8 cellular contexts compared by ENCODE assay signal in the genomic region with DNA sequence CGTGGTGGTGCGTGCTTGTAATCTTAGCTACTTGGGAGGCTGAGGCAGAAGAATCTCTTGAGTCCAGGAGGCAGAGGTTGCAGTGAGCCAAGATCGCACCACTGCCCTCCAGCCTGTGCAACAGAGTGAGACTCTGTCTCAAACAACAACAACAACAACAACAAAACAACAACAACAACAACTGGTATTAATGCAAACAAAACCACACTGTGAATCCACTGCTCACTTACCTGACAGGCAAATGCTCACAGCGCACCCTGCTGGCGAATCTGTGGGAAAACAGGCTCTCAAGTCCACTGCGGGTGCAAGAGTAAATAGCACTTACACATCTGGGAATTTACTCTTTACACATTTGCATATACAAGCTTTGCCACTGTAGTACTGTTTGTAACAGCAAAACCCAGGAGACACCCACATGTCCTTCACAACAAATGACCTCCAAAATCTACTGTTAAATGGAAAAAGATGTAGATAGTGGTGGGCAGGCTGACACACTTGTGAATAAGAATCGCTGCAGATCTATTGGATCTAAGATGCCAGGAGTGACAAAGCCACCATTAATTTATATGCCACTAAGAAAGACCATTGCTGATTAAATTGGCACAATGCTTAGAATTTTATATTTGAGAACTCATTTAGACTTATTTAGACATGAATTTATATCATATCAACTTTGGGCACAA. TPM values are rescaled to one million over a fixed set of nuclear protein-coding genes. Genes with fewer than 3 reads are reported as not detected.
DNase-seq lines count a peak whose midpoint lies in the region; ATAC-seq and TF ChIP-seq lines count a peak whose summit lies in the region.

No MANE protein-coding gene starts in this region.

- DNase-seq in BJ (ENCODE audit: low read depth) (no peak), GM23338 (ENCODE audit: low spot score) (peak; percentile 75), NCI-H226 (peak; percentile 6), caudate nucleus (lab: John Stamatoyannopoulos, UW) (peak in 53 of 61 donors; percentile 5 to 78 (median 36)), kidney epithelial cell (ENCODE audit: low read depth) (peak; percentile 26)
- peak; percentile 81 to 83 for DNase-seq in stimulated activated CD4-positive, alpha-beta T cell treated with anti-CD3 and anti-CD28 coated beads, Interleukin-2, amount 100 ng/mL, for 24 hours

- H3F3A ChIP-seq in GM23338 (replicated peaks; ENCODE audit: low read depth) = no peaks in the 10 kb centered on the region

- H3K36me3 Mint-ChIP-seq in GM23338 (ENCODE audit: low read depth) = peaks cover 36% of the 10 kb centered on the region

- no peaks in the 10 kb centered on the region for H3K4me1 ChIP-seq in GM23338 (ENCODE audit: insufficient read depth)

- H3K27ac Mint-ChIP-seq in GM23338 = no peak overlapping the region

- peaks cover 10% of the 10 kb centered on the region for H3K27me3 Mint-ChIP-seq in GM23338 (ENCODE audit: insufficient read depth, low read depth, poor library complexity)

- no peaks in the 10 kb centered on the region; the same call in 1 of the 2 replicates for H4K20me1 ChIP-seq in GM23338 (replicated peaks; ENCODE audit: insufficient read depth)

- ATAC-seq in GM23338 (peak; percentile 68), HG03378 (IDR thresholded peaks at IDR 0.05; ENCODE audit: unreplicated experiment) (no peak)
- peak; percentile 36 to 45 for ATAC-seq in activated CD4-positive, CD25-positive, alpha-beta regulatory T cell treated with anti-CD3 and anti-CD28 coated beads, Interleukin-2, amount 50 U/mL, for 24 hours

- TF ChIP-seq CTCF in BJ (IDR thresholded peaks at IDR 0.05; ENCODE audit: insufficient read depth, low read depth, low read length) (peak; percentile 84), GM23338 (conservative IDR thresholded peaks at IDR 0.05; ENCODE audit: low read depth in 2 of 2) (peak; percentile 96), kidney epithelial cell (IDR thresholded peaks at IDR 0.05; ENCODE audit: insufficient read depth, low read length, poor library complexity, severe bottlenecking) (peak; percentile 79)

- H3K4me2 ChIP-seq in GM23338 = no peak overlapping the region

- H3K36me3 ChIP-seq in BJ (ENCODE audit: control insufficient read depth, insufficient read depth, low read length) (peaks cover 4% of the 10 kb centered on the region; the same call in 1 of the 2 replicates), GM23338 (ENCODE audit: insufficient read depth) (peaks cover under 1% of the 10 kb centered on the region; the same call in 1 of the 2 replicates), kidney epithelial cell (ENCODE audit: control insufficient read depth, insufficient read depth, low read length) (no peaks in the 10 kb centered on the region)

- H2AFZ ChIP-seq in GM23338 = no peak overlapping the region

- no peak overlapping the region for H3K27ac ChIP-seq in GM23338 (ENCODE audit: low read depth)
- H3K27ac ChIP-seq in caudate nucleus (ENCODE audit: low read depth, low read length) = no peak overlapping the region

- H3K27me3 ChIP-seq in BJ (ENCODE audit: control insufficient read depth, insufficient read depth, low read length) = no peaks in the 10 kb centered on the region
- no peaks in the 10 kb centered on the region for H3K27me3 ChIP-seq in GM23338 (ENCODE audit: insufficient read depth)
- H3K27me3 ChIP-seq in kidney epithelial cell (ENCODE audit: control insufficient read depth, insufficient read depth, low read length) = no peaks in the 10 kb centered on the region

- CTCF ChIA-PET in BJ (lab: Yijun Ruan, JAX) = interaction anchor here (0.6 to 5.1 kb wide), 35 partner anchors 10 to 335 kb away, joined by 3 to 66 read pairs (median 4); a partner anchor contains a TSS

- H3K4me3 ChIP-seq in BJ (ENCODE audit: low read depth, low read length) (no peak overlapping the region), GM23338 (no peak overlapping the region), kidney epithelial cell (ENCODE audit: low read depth, low read length) (no peak overlapping the region)

- no peaks in the 10 kb centered on the region for H3K79me2 ChIP-seq in GM23338 (replicated peaks; ENCODE audit: insufficient read depth)

- POLR2A ChIA-PET in BJ (lab: Charles Lee) = no interaction called here

- no peak overlapping the region for H3K4me3 Mint-ChIP-seq in GM23338

- H3K9me2 ChIP-seq in GM23338 (ENCODE audit: insufficient read depth) = no peaks in the 10 kb centered on the region

- peaks cover 9% of the 10 kb centered on the region; the same call in 2 of the 3 replicates for H3K4me1 Mint-ChIP-seq in GM23338

- peaks cover 24% of the 10 kb centered on the region for H3K9me3 Mint-ChIP-seq in GM23338

TF ChIP-seq in GM23338, 12 proteins besides CTCF, POLR2A, EP300 and RAD21 (continues in another document):
- TF ChIP-seq CREB1 (CRISPR knock-in tag; IDR thresholded peaks at IDR 0.05; ENCODE audit: low read depth) = no peak
- no peak for TF ChIP-seq JUNB (IDR thresholded peaks at IDR 0.05; ENCODE audit: unreplicated experiment)
- TF ChIP-seq EZH2 (IDR thresholded peaks at IDR 0.05; ENCODE audit: low read depth, unreplicated experiment) = no peak
- no peak for TF ChIP-seq NANOG (IDR thresholded peaks at IDR 0.05; ENCODE audit: borderline replicate concordance)
- TF ChIP-seq, protein P1, sequence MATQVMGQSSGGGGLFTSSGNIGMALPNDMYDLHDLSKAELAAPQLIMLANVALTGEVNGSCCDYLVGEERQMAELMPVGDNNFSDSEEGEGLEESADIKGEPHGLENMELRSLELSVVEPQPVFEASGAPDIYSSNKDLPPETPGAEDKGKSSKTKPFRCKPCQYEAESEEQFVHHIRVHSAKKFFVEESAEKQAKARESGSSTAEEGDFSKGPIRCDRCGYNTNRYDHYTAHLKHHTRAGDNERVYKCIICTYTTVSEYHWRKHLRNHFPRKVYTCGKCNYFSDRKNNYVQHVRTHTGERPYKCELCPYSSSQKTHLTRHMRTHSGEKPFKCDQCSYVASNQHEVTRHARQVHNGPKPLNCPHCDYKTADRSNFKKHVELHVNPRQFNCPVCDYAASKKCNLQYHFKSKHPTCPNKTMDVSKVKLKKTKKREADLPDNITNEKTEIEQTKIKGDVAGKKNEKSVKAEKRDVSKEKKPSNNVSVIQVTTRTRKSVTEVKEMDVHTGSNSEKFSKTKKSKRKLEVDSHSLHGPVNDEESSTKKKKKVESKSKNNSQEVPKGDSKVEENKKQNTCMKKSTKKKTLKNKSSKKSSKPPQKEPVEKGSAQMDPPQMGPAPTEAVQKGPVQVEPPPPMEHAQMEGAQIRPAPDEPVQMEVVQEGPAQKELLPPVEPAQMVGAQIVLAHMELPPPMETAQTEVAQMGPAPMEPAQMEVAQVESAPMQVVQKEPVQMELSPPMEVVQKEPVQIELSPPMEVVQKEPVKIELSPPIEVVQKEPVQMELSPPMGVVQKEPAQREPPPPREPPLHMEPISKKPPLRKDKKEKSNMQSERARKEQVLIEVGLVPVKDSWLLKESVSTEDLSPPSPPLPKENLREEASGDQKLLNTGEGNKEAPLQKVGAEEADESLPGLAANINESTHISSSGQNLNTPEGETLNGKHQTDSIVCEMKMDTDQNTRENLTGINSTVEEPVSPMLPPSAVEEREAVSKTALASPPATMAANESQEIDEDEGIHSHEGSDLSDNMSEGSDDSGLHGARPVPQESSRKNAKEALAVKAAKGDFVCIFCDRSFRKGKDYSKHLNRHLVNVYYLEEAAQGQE (IDR thresholded peaks at IDR 0.05; ENCODE audit: unreplicated experiment) = no peak
- TF ChIP-seq ZNF114 (CRISPR knock-in tag; IDR thresholded peaks at IDR 0.05) = no peak
- no peak for TF ChIP-seq STAT1 (IDR thresholded peaks at IDR 0.05; ENCODE audit: unreplicated experiment)
- TF ChIP-seq ZNF331 (CRISPR knock-in tag; IDR thresholded peaks at IDR 0.05; ENCODE audit: low read depth) = no peak
- no peak for TF ChIP-seq POLR2AphosphoS5 (IDR thresholded peaks at IDR 0.05; ENCODE audit: low read depth)
- TF ChIP-seq, protein P2, sequence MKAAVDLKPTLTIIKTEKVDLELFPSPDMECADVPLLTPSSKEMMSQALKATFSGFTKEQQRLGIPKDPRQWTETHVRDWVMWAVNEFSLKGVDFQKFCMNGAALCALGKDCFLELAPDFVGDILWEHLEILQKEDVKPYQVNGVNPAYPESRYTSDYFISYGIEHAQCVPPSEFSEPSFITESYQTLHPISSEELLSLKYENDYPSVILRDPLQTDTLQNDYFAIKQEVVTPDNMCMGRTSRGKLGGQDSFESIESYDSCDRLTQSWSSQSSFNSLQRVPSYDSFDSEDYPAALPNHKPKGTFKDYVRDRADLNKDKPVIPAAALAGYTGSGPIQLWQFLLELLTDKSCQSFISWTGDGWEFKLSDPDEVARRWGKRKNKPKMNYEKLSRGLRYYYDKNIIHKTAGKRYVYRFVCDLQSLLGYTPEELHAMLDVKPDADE (IDR thresholded peaks at IDR 0.05) = no peak
- TF ChIP-seq EZH2phosphoT487 (IDR thresholded peaks at IDR 0.05; ENCODE audit: unreplicated experiment) = no peak

RNA-seq across cellular contexts. Expression of a gene that starts 29.3 kb away (rescaled TPM):
- polyA plus RNA-seq in BJ (2011; rRNA removed) (27.7 and 32.4 TPM in 2 replicates), GM23338 (2016; fragmentation: Nextera tagmentation; extraction: Ambion mirVana) (84.9 and 92.2 TPM in 2 replicates)
- 21.3 and 22.2 TPM in 2 replicates for polyA minus RNA-seq in BJ (2011; rRNA and poly(A)+ RNA removed)
- 48.9 and 52.6 TPM in 2 replicates for total RNA-seq in GM23338 (2014; rRNA removed; shearing (Covaris generic))
- 58.3 and 58.9 TPM in 2 replicates for total RNA-seq in kidney epithelial cell

RNA-seq across cellular contexts. Expression of a gene that starts 44.5 kb away (rescaled TPM):
- polyA plus RNA-seq in BJ (2011; rRNA removed) (476 and 549 TPM in 2 replicates), GM23338 (2016; fragmentation: Nextera tagmentation; extraction: Ambion mirVana) (324 and 350 TPM in 2 replicates)
- polyA minus RNA-seq in BJ (2011; rRNA and poly(A)+ RNA removed) = 190 and 274 TPM in 2 replicates
- total RNA-seq in GM23338 (2014; rRNA removed; shearing (Covaris generic)) = 159 and 171 TPM in 2 replicates
- 144 and 155 TPM in 2 replicates for total RNA-seq in kidney epithelial cell

RNA-seq across cellular contexts. Expression of a gene that starts 53.9 kb away (rescaled TPM):
- polyA plus RNA-seq in BJ (2011; rRNA removed) (not detected in 2 replicates), GM23338 (2016; fragmentation: Nextera tagmentation; extraction: Ambion mirVana) (0.29 TPM in 1 of 2 replicates, not detected in the other)
- not detected in 2 replicates for polyA minus RNA-seq in BJ (2011; rRNA and poly(A)+ RNA removed)
- total RNA-seq in GM23338 (2014; rRNA removed; shearing (Covaris generic)) = not detected in 2 replicates
- not detected in 2 replicates for total RNA-seq in kidney epithelial cell
